26 cellular contexts compared by ENCODE assay signal in the genomic region with DNA sequence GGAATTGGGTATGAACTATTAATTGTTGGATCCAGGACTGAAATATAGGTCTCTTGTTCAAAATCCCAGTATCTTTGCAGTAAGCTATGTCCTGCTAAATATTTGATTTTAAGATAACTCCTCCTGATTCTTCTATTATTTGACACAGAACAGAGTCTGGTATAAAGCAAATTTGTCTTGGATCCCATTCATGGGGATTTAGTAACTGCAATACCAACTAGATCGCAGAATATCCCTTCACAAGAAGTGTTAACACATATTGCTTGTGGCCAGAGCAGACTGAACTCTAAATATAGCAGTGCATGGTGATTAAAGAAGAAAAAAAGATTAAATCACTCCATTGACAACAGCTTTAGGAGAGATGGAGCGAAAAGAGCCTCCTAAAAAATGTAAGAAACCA.
"Had no signal": no experiment of that assay in that cellular context is flagged by ENCODE, and none has a peak within 500 bp of the region (broad histone marks: within the 10 kb centered on the region; RNA-seq: fewer than 3 reads in every experiment).

No MANE protein-coding gene starts in this region.

- FAIRE-seq: bronchial epithelial cell had no signal

- ATAC-seq: activated T-helper 17 cell treated with anti-CD3 and anti-CD28 coated beads, Interleukin-2, amount 50 U/mL, for 72 hours; Panc1; Right ventricle myocardium inferior had no signal

- H3K27me3 Mint-ChIP-seq: activated CD4-positive, alpha-beta memory T cell treated with anti-CD3 and anti-CD28 coated beads for 36 hours; activated CD4-positive, alpha-beta T cell treated with anti-CD3 and anti-CD28 coated beads, Interleukin-2, amount 10 ng/mL, durations not matched to agents 7 days and 5 days; activated naive CD4-positive, alpha-beta T cell treated with anti-CD3 and anti-CD28 coated beads, Interleukin-2, amount 10 ng/mL, durations not matched to agents 7 days and 5 days; activated naive CD8-positive, alpha-beta T cell treated with anti-CD3 and anti-CD28 coated beads for 36 hours; activated T-helper 17 cell treated with anti-CD3 and anti-CD28 coated beads, Interleukin-2, amount 50 U/mL, for 72 hours had no signal

- H3K4me1 Mint-ChIP-seq: activated CD4-positive, alpha-beta T cell treated with anti-CD3 and anti-CD28 coated beads, Interleukin-2, amount 10 ng/mL, durations not matched to agents 7 days and 5 days; activated naive CD4-positive, alpha-beta T cell treated with anti-CD3 and anti-CD28 coated beads, Interleukin-2, amount 10 ng/mL, durations not matched to agents 7 days and 5 days; activated naive CD8-positive, alpha-beta T cell treated with anti-CD3 and anti-CD28 coated beads for 36 hours had no signal

- H3K27ac Mint-ChIP-seq: activated CD4-positive, alpha-beta memory T cell treated with anti-CD3 and anti-CD28 coated beads for 36 hours; activated CD4-positive, alpha-beta T cell treated with anti-CD3 and anti-CD28 coated beads, Interleukin-2, amount 10 ng/mL, durations not matched to agents 7 days and 5 days; activated naive CD4-positive, alpha-beta T cell treated with anti-CD3 and anti-CD28 coated beads, Interleukin-2, amount 10 ng/mL, durations not matched to agents 7 days and 5 days; activated naive CD8-positive, alpha-beta T cell treated with anti-CD3 and anti-CD28 coated beads for 36 hours; activated T-helper 17 cell treated with anti-CD3 and anti-CD28 coated beads, Interleukin-2, amount 50 U/mL, for 72 hours had no signal

- H3K27me3 ChIP-seq: MG63 had no signal

- H3K4me3 ChIP-seq: MG63, SK-N-MC had no signal

- DNase-seq: activated CD4-positive, alpha-beta memory T cell treated with anti-CD3 and anti-CD28 coated beads for 36 hours; activated CD4-positive, alpha-beta T cell treated with anti-CD3 and anti-CD28 coated beads, Interleukin-2, amount 10 ng/mL, durations not matched to agents 7 days and 5 days; activated CD4-positive, CD25-positive, alpha-beta regulatory T cell; activated CD8-positive, alpha-beta memory T cell treated with anti-CD3 and anti-CD28 coated beads for 24 hours; activated gamma-delta T cell; activated naive CD4-positive, alpha-beta T cell treated with anti-CD3 and anti-CD28 coated beads, Interleukin-2, amount 10 ng/mL, durations not matched to agents 7 days and 5 days; activated naive CD8-positive, alpha-beta T cell treated with anti-CD3 and anti-CD28 coated beads for 36 hours; activated T-cell treated with anti-CD3 and anti-CD28 coated beads, Interleukin-2, amount 50 U/mL, for 48 hours; MG63; MV-4-11; NCI-H1092 treated with DMSO at 0.1 percent for 48 hours; NCI-H1417 treated with DMSO at 0.1 percent for 48 hours; NCI-H1694; NCI-H2029 treated with DMSO at 0.1 percent for 48 hours; NCI-H345; NCI-H510A; NCI-H526 treated with DMSO at 0.1 percent for 48 hours; NCI-H82; RPMI8226; T-helper 1 cell had no signal

- H3K4me3 Mint-ChIP-seq: activated CD4-positive, alpha-beta memory T cell treated with anti-CD3 and anti-CD28 coated beads for 36 hours; activated CD4-positive, alpha-beta T cell treated with anti-CD3 and anti-CD28 coated beads, Interleukin-2, amount 10 ng/mL, durations not matched to agents 7 days and 5 days; activated naive CD4-positive, alpha-beta T cell treated with anti-CD3 and anti-CD28 coated beads, Interleukin-2, amount 10 ng/mL, durations not matched to agents 7 days and 5 days; activated naive CD8-positive, alpha-beta T cell treated with anti-CD3 and anti-CD28 coated beads for 36 hours; activated T-helper 17 cell treated with anti-CD3 and anti-CD28 coated beads, Interleukin-2, amount 50 U/mL, for 72 hours had no signal

- H3K36me3 ChIP-seq: MG63 had no signal

- H3K36me3 Mint-ChIP-seq: activated CD4-positive, alpha-beta memory T cell treated with anti-CD3 and anti-CD28 coated beads for 36 hours; activated naive CD4-positive, alpha-beta T cell treated with anti-CD3 and anti-CD28 coated beads, Interleukin-2, amount 10 ng/mL, durations not matched to agents 7 days and 5 days; activated naive CD8-positive, alpha-beta T cell treated with anti-CD3 and anti-CD28 coated beads for 36 hours had no signal

- H3K27ac ChIP-seq: SK-N-MC, VCaP had no signal
